In genomic region chr7:140081774-140082425, GRCh38 we compare ENCODE assay signal across 2 cellular contexts.
TF ChIP-seq lines count a peak whose summit lies in the region.

No MANE protein-coding gene starts in this region.

TF ChIP-seq in HepG2, 621 proteins besides CTCF, POLR2A, EP300 and RAD21:
- TF ChIP-seq ZNF296 (CRISPR knock-in tag; conservative IDR thresholded peaks at IDR 0.05) (no peak), TOPORS (CRISPR knock-in tag; IDR thresholded peaks at IDR 0.05) (no peak), ZNF678 (CRISPR knock-in tag; IDR thresholded peaks at IDR 0.05) (no peak), KDM2A (CRISPR knock-in tag; IDR thresholded peaks at IDR 0.05; ENCODE audit: borderline replicate concordance, low read depth) (peak; percentile 32; the same call in 1 of the 2 replicates), HNRNPL (IDR thresholded peaks at IDR 0.05; ENCODE audit: low read depth, low read length) (no peak)
- TF ChIP-seq, protein P1, sequence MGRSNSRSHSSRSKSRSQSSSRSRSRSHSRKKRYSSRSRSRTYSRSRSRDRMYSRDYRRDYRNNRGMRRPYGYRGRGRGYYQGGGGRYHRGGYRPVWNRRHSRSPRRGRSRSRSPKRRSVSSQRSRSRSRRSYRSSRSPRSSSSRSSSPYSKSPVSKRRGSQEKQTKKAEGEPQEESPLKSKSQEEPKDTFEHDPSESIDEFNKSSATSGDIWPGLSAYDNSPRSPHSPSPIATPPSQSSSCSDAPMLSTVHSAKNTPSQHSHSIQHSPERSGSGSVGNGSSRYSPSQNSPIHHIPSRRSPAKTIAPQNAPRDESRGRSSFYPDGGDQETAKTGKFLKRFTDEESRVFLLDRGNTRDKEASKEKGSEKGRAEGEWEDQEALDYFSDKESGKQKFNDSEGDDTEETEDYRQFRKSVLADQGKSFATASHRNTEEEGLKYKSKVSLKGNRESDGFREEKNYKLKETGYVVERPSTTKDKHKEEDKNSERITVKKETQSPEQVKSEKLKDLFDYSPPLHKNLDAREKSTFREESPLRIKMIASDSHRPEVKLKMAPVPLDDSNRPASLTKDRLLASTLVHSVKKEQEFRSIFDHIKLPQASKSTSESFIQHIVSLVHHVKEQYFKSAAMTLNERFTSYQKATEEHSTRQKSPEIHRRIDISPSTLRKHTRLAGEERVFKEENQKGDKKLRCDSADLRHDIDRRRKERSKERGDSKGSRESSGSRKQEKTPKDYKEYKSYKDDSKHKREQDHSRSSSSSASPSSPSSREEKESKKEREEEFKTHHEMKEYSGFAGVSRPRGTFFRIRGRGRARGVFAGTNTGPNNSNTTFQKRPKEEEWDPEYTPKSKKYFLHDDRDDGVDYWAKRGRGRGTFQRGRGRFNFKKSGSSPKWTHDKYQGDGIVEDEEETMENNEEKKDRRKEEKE (IDR thresholded peaks at IDR 0.05), result no peak

TF ChIP-seq in K562, 482 proteins besides CTCF, POLR2A, EP300 and RAD21:
- TF ChIP-seq KHSRP (IDR thresholded peaks at IDR 0.05) (no peak), RBM22 (IDR thresholded peaks at IDR 0.05; ENCODE audit: low read depth, low read length, poor library complexity, severe bottlenecking) (no peak), ZNF316 (IDR thresholded peaks at IDR 0.05) (no peak), BACH1 (tag; IDR thresholded peaks at IDR 0.05) (no peak), ZNF121 (CRISPR knock-in tag; conservative IDR thresholded peaks at IDR 0.05) (peak; percentile 58), TCFL5 (CRISPR knock-in tag; conservative IDR thresholded peaks at IDR 0.05) (no peak), GATAD2B (IDR thresholded peaks at IDR 0.05; ENCODE audit: borderline replicate concordance) (no peak), KLF13 (tag; IDR thresholded peaks at IDR 0.05; ENCODE audit: borderline replicate concordance, low read depth) (no peak)
- TF ChIP-seq, protein P2, sequence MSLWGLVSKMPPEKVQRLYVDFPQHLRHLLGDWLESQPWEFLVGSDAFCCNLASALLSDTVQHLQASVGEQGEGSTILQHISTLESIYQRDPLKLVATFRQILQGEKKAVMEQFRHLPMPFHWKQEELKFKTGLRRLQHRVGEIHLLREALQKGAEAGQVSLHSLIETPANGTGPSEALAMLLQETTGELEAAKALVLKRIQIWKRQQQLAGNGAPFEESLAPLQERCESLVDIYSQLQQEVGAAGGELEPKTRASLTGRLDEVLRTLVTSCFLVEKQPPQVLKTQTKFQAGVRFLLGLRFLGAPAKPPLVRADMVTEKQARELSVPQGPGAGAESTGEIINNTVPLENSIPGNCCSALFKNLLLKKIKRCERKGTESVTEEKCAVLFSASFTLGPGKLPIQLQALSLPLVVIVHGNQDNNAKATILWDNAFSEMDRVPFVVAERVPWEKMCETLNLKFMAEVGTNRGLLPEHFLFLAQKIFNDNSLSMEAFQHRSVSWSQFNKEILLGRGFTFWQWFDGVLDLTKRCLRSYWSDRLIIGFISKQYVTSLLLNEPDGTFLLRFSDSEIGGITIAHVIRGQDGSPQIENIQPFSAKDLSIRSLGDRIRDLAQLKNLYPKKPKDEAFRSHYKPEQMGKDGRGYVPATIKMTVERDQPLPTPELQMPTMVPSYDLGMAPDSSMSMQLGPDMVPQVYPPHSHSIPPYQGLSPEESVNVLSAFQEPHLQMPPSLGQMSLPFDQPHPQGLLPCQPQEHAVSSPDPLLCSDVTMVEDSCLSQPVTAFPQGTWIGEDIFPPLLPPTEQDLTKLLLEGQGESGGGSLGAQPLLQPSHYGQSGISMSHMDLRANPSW (CRISPR knock-in tag; IDR thresholded peaks at IDR 0.05), result no peak
